ENCODE assay signal across 1 cellular context in the genomic region with DNA sequence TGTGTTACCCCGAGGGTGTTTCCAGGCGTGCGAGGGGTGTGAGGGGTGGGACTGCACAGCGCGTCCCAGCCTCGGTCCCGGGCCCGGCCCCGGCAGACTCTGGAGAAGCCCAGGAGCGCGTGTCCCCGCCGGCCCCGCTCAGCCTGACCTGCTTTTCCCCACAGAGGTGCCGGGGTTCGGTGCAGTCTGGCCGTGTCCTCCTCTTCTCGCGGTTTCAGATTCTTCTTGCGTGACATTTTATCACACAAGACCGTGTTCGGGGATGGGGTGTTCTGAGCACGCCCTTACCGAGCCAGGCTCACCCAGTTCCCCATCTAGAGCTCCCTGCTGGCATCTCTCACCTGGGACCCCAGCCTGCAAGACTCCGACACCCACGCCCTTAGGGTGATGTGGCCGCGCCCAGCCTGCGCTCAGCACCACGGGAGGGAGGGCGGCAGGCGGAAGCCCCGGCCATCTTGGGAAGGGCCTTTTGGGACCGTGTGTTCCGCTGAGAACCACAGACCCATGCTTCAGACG.
TF ChIP-seq lines count a peak whose summit lies in the region.

No MANE protein-coding gene starts in this region.

TF ChIP-seq in K562, 482 proteins besides CTCF, POLR2A, EP300 and RAD21 (continued from another document):
- peak in 1 of 2 experiments; percentile 48 for TF ChIP-seq AFF1 (IDR thresholded peaks at IDR 0.05; ENCODE audit: low read depth in 1 of 2, partially characterized antibody in 2 of 2)
